Comparison of ENCODE assay signal across 8 cellular contexts in the genomic region with DNA sequence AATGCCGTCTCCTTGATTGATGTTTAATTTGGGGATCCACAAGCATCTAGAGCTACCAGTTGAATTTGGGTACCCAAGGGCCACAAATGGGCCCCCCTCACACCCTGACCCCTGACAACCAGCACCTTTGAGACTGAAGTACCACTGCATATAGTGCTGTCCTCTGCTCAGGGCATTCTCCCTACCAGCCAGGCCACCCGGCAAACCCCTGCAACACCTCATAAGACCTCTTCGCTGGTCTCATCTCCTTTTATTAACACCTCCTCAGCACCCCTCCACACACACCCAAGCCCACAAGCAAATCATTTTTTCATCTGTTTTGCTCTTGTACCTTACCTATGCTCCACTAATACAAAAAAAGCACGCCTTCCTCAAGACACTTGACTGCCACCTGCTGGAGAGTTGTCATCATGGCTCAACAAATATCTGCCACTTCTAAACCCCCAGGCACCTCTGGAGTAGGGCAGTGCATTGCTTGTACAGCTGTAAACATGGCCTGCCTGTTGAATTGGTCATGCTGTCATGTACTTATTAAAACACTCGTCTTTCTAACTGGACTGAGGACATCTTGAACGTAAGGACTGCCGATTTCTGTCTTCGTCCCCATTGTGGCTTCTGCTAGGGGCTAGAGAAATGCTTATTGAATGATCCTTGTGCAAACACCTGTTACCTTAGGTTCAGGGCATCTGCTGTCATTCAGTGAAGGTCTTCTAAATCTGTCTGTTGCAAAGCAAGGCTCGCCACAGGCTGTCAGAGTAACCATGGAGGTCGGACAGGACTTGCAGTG.
DNase-seq lines count a peak whose midpoint lies in the region; ATAC-seq, FAIRE-seq and TF ChIP-seq lines count a peak whose summit lies in the region.

No MANE protein-coding gene starts in this region.

- peaks cover 11 to 84% (median 38%) of the 10 kb centered on the region in 4 donors for H3K4me1 Mint-ChIP-seq in CD4-positive, CD25-positive, alpha-beta regulatory T cell
- peaks cover 41% of the 10 kb centered on the region for H3K4me1 Mint-ChIP-seq in activated T-helper 1 cell treated with anti-CD3 and anti-CD28 coated beads, Interleukin-12 subunit alpha, Interleukin-12 subunit beta, Interleukin-2, Interleukin-4 antibody, amounts not matched to agents 30 ng/mL and 10 ng/mL and 1 ng/mL, durations not matched to agents 14 hours and 24 hours and 36 hours (ENCODE audit: low read depth)

- H3K4me2 ChIP-seq in Karpas-422 (ENCODE audit: low read depth, low read length, poor library complexity, severe bottlenecking) (no peak overlapping the region), osteoblast (ENCODE audit: insufficient read depth, low read length) (no peak overlapping the region)

- peak overlapping the region in 2 of 3 donors; percentile 3 to 72 for H3K27ac Mint-ChIP-seq in CD4-positive, CD25-positive, alpha-beta regulatory T cell
- peak overlapping the region; percentile 29 for H3K27ac Mint-ChIP-seq in activated T-helper 1 cell treated with anti-CD3 and anti-CD28 coated beads, Interleukin-12 subunit alpha, Interleukin-12 subunit beta, Interleukin-2, Interleukin-4 antibody, amounts not matched to agents 30 ng/mL and 10 ng/mL and 1 ng/mL, durations not matched to agents 14 hours and 24 hours and 36 hours

- H3K36me3 Mint-ChIP-seq in CD4-positive, CD25-positive, alpha-beta regulatory T cell, result peaks cover 20% of the 10 kb centered on the region
- H3K36me3 Mint-ChIP-seq in activated T-helper 1 cell treated with anti-CD3 and anti-CD28 coated beads, Interleukin-12 subunit alpha, Interleukin-12 subunit beta, Interleukin-2, Interleukin-4 antibody, amounts not matched to agents 30 ng/mL and 10 ng/mL and 1 ng/mL, durations not matched to agents 14 hours and 24 hours and 36 hours (ENCODE audit: low read depth), result peaks cover 3% of the 10 kb centered on the region

- in situ Hi-C loops in transverse colon (cut with MboI; ENCODE audit: low pct_ligation_motif_present in 1 of 4, low pct_unique_long_range_greater_than_20kb in 1 of 4, low sequenced_read_pairs in 3 of 4), result loop anchor here (5.0 to 25.0 kb wide), 6 partner anchors 107 to 382 kb away; no protein-coding TSS in a partner anchor

- peak; percentile 48 to 82 (median 67) for DNase-seq in CD4-positive, CD25-positive, alpha-beta regulatory T cell
- DNase-seq in Karpas-422 (peak; percentile 89), RCC 7860 (ENCODE audit: low spot score) (peak; percentile 45), foreskin fibroblast (peak; percentile 60 to 86), osteoblast (ENCODE audit: insufficient read length, low spot score, missing footprints) (no peak), transverse colon (peak; percentile 79)
- DNase-seq in activated T-helper 1 cell treated with anti-CD3 and anti-CD28 coated beads, Interleukin-12 subunit alpha, Interleukin-12 subunit beta, Interleukin-2, Interleukin-4 antibody, amounts not matched to agents 30 ng/mL and 10 ng/mL and 1 ng/mL, durations not matched to agents 14 hours and 24 hours and 36 hours (ENCODE audit: low spot score), result peak; percentile 53

- H3K27ac ChIP-seq in CD4-positive, CD25-positive, alpha-beta regulatory T cell (ENCODE audit: insufficient read depth, low read length, poor library complexity, severe bottlenecking), result no peak overlapping the region
- H3K27ac ChIP-seq in Karpas-422 (ENCODE audit: low read length), result no peak overlapping the region
- no peak overlapping the region for H3K27ac ChIP-seq in osteoblast (ENCODE audit: low read depth, low read length)
- H3K27ac ChIP-seq in transverse colon, result no peak overlapping the region

- no peak for TF ChIP-seq EP300 in transverse colon (IDR thresholded peaks at IDR 0.05; ENCODE audit: low read depth)

- H3K4me3 ChIP-seq in CD4-positive, CD25-positive, alpha-beta regulatory T cell (ENCODE audit: low read depth, low read length), result no peak overlapping the region
- H3K4me3 ChIP-seq in Karpas-422 (ENCODE audit: low read length) (no peak overlapping the region), foreskin fibroblast (ENCODE audit: low read depth in 1 of 2, low read length in 2 of 2) (no peak overlapping the region), osteoblast (ENCODE audit: insufficient read depth, low read length) (no peak overlapping the region), transverse colon (no peak overlapping the region)

- H3K9me2 ChIP-seq in Karpas-422 (replicated peaks; ENCODE audit: insufficient read depth, low read length), result no peaks in the 10 kb centered on the region

- peak overlapping the region in 1 of 4 donors; percentile 0 for H3K4me3 Mint-ChIP-seq in CD4-positive, CD25-positive, alpha-beta regulatory T cell
- no peak overlapping the region for H3K4me3 Mint-ChIP-seq in activated T-helper 1 cell treated with anti-CD3 and anti-CD28 coated beads, Interleukin-12 subunit alpha, Interleukin-12 subunit beta, Interleukin-2, Interleukin-4 antibody, amounts not matched to agents 30 ng/mL and 10 ng/mL and 1 ng/mL, durations not matched to agents 14 hours and 24 hours and 36 hours

- H3K36me3 ChIP-seq in CD4-positive, CD25-positive, alpha-beta regulatory T cell (ENCODE audit: control insufficient read depth, insufficient read depth, low read length), result peaks cover 28% of the 10 kb centered on the region
- no peaks in the 10 kb centered on the region for H3K36me3 ChIP-seq in Karpas-422 (ENCODE audit: insufficient read depth, low read length)
- H3K36me3 ChIP-seq in osteoblast (ENCODE audit: insufficient read depth, low read length), result no peaks in the 10 kb centered on the region
- no peaks in the 10 kb centered on the region for H3K36me3 ChIP-seq in transverse colon

- TF ChIP-seq POLR2A in transverse colon (IDR thresholded peaks at IDR 0.05), result no peak

- no peaks in the 10 kb centered on the region for H3K9me3 ChIP-seq in CD4-positive, CD25-positive, alpha-beta regulatory T cell (ENCODE audit: control insufficient read depth in 2 of 2, low read length in 2 of 2)
- H3K9me3 ChIP-seq in Karpas-422 (ENCODE audit: low read length) (no peaks in the 10 kb centered on the region), osteoblast (ENCODE audit: low read depth, low read length) (no peaks in the 10 kb centered on the region), transverse colon (no peaks in the 10 kb centered on the region)

- H3K79me2 ChIP-seq in Karpas-422 (ENCODE audit: low read length) (no peaks in the 10 kb centered on the region), osteoblast (ENCODE audit: insufficient read depth, low read length) (peaks cover 4% of the 10 kb centered on the region)

- no peak for FAIRE-seq in RCC 7860 (lab: Jason Lieb, UNC)

- intact Hi-C loops in activated T-helper 1 cell treated with anti-CD3 and anti-CD28 coated beads, Interleukin-12 subunit alpha, Interleukin-12 subunit beta, Interleukin-2, Interleukin-4 antibody, amounts not matched to agents 30 ng/mL and 10 ng/mL and 1 ng/mL, durations not matched to agents 14 hours and 24 hours and 36 hours (cut with micrococcal nuclease), result loop anchor here (1.0 to 2.0 kb wide), 7 partner anchors 9 to 380 kb away; no protein-coding TSS in a partner anchor
- intact Hi-C loops in transverse colon (cut with DNase I; ENCODE audit: low total_unique reads), result loop anchor here (5.0 kb wide), 2 partner anchors 132 to 382 kb away; no protein-coding TSS in a partner anchor

- peak; percentile 56 to 57 for ATAC-seq in CD4-positive, CD25-positive, alpha-beta regulatory T cell (ENCODE audit: low read depth in 2 of 2)
- peak; percentile 44 for ATAC-seq in GM19455 (IDR thresholded peaks at IDR 0.05; ENCODE audit: unreplicated experiment)

- H3K27me3 ChIP-seq in CD4-positive, CD25-positive, alpha-beta regulatory T cell (ENCODE audit: control insufficient read depth, insufficient read depth, low read length), result no peaks in the 10 kb centered on the region
- H3K27me3 ChIP-seq in Karpas-422 (ENCODE audit: low read length) (no peaks in the 10 kb centered on the region), osteoblast (ENCODE audit: insufficient read depth, low read length) (no peaks in the 10 kb centered on the region), transverse colon (no peaks in the 10 kb centered on the region)

- H4K20me1 ChIP-seq in Karpas-422 (ENCODE audit: insufficient read depth, low read depth, low read length) (no peaks in the 10 kb centered on the region), osteoblast (ENCODE audit: insufficient read depth, low read length) (no peaks in the 10 kb centered on the region)

- TF ChIP-seq CTCF in foreskin fibroblast (IDR thresholded peaks at IDR 0.05; ENCODE audit: low read depth, low read length), result peak; percentile 84
- peak; percentile 86 for TF ChIP-seq CTCF in osteoblast (IDR thresholded peaks at IDR 0.05; ENCODE audit: extremely low read depth, low read depth, low read length)
- peak; percentile 77 to 84 (median 78) for TF ChIP-seq CTCF in transverse colon (IDR thresholded peaks at IDR 0.05)

- H3K9ac ChIP-seq in Karpas-422 (ENCODE audit: low read length), result no peak overlapping the region

- H3K27me3 Mint-ChIP-seq in CD4-positive, CD25-positive, alpha-beta regulatory T cell, result no peaks in the 10 kb centered on the region
- H3K27me3 Mint-ChIP-seq in activated T-helper 1 cell treated with anti-CD3 and anti-CD28 coated beads, Interleukin-12 subunit alpha, Interleukin-12 subunit beta, Interleukin-2, Interleukin-4 antibody, amounts not matched to agents 30 ng/mL and 10 ng/mL and 1 ng/mL, durations not matched to agents 14 hours and 24 hours and 36 hours (ENCODE audit: insufficient read depth), result no peaks in the 10 kb centered on the region

- WGBS in transverse colon (ENCODE audit: low coverage in 1 of 2), 2 donors, result 67 to 72% methylated on average over 2 to 10 of the region's 10 CpGs

- no peaks in the 10 kb centered on the region for H3K9me3 Mint-ChIP-seq in CD4-positive, CD25-positive, alpha-beta regulatory T cell
- no peaks in the 10 kb centered on the region for H3K9me3 Mint-ChIP-seq in activated T-helper 1 cell treated with anti-CD3 and anti-CD28 coated beads, Interleukin-12 subunit alpha, Interleukin-12 subunit beta, Interleukin-2, Interleukin-4 antibody, amounts not matched to agents 30 ng/mL and 10 ng/mL and 1 ng/mL, durations not matched to agents 14 hours and 24 hours and 36 hours

- no peak overlapping the region for H2AFZ ChIP-seq in Karpas-422 (ENCODE audit: low read length)
- no peak overlapping the region for H2AFZ ChIP-seq in osteoblast (ENCODE audit: low read length)

- H3K4me1 ChIP-seq in CD4-positive, CD25-positive, alpha-beta regulatory T cell (ENCODE audit: control insufficient read depth, insufficient read depth, low read length, poor library complexity, severe bottlenecking), result peaks cover 19% of the 10 kb centered on the region
- H3K4me1 ChIP-seq in Karpas-422 (ENCODE audit: low read length), result no peaks in the 10 kb centered on the region
- peaks cover 7% of the 10 kb centered on the region for H3K4me1 ChIP-seq in osteoblast (ENCODE audit: insufficient read depth, low read length)
- peaks cover 0 to 14% (median 3%) of the 10 kb centered on the region in 4 donors for H3K4me1 ChIP-seq in transverse colon
